In the genomic region with DNA sequence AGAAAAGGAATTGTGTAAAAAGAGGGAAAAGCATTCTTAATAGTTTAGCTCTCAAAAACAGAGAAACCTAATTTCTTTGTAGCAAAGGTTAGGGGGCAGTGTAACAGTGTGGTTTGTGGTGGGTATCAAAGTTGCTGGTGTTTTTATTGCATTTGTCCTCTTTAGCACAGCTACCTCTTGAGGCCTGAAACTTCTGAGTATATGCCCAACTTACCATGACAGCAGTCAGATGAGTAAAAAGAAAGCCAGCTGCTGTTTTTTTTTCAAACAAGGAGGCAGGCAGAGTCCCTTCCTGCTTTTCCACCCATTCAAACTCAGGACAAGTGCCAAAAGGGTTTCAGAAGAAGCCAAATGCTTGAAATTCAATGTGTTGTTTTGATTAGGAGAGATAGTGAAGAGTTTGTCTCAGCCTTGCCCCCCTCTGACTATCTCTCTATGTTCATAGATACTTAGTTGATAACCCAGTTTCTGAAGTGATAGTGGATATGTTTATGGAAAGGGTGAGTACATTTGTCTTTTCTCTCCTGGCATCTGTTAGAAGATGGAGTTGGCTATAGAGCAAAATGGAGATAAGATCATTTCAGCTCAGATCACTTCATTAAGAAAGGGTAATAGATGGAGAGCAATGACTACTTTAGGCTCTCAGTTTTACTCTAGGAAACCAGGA, we compare ENCODE assay signal across 13 cellular contexts. TPM values are rescaled to one million over a fixed set of nuclear protein-coding genes. Genes with fewer than 3 reads are reported as not detected.
DNase-seq lines count a peak whose midpoint lies in the region; ATAC-seq, FAIRE-seq and TF ChIP-seq lines count a peak whose summit lies in the region.
"Had no signal": no experiment of that assay in that cellular context is flagged by ENCODE, and none has a peak within 500 bp of the region (broad histone marks: within the 10 kb centered on the region; RNA-seq: fewer than 3 reads in every experiment).

No MANE protein-coding gene starts in this region.

- peak; percentile 60 for ATAC-seq in activated naive CD8-positive, alpha-beta T cell treated with anti-CD3 and anti-CD28 coated beads, Interleukin-2, amount 50 U/mL, for 24 hours
- no peak for ATAC-seq in stimulated activated memory B cell treated with anti-CD40 and anti-IgM and Interleukin-4, amounts not matched to agents 10 μg/mL and 1 μg/mL and 100 μg/mL, for 72 hours
- ATAC-seq in HG02938 (IDR thresholded peaks at IDR 0.05; ENCODE audit: unreplicated experiment), result no peak

- no peaks in the 10 kb centered on the region for H3K36me3 ChIP-seq in A673 (ENCODE audit: insufficient read depth, low read length, poor library complexity, severe bottlenecking)
- H3K36me3 ChIP-seq: pancreas had no signal

- BruUV-seq in A673 (replicated peaks; lab: Mats Ljungman, UMichigan), result no TSS peak

- no peak for DNase-seq in A673 (ENCODE audit: low spot score)
- DNase-seq in GM12891 (ENCODE audit: insufficient read length, low spot score), result no peak
- DNase-seq in activated naive CD8-positive, alpha-beta T cell treated with anti-CD3 and anti-CD28 coated beads, Interleukin-2, amount 50 U/mL, for 24 hours, result no peak
- DNase-seq in medulla oblongata (ENCODE audit: extremely low spot score), result peak; percentile 15
- no peak for DNase-seq in KG1 (lab: John Stamatoyannopoulos, UW)
- no peak for DNase-seq in NCI-H2029 (lab: John Stamatoyannopoulos, UW)
- DNase-seq: activated CD8-positive, alpha-beta memory T cell treated with anti-CD3 and anti-CD28 coated beads for 24 hours; COR-L47; pancreas had no signal

- no peak overlapping the region for H3K4me3 ChIP-seq in A673 (ENCODE audit: low read depth, low read length, poor library complexity, severe bottlenecking)
- H3K4me3 ChIP-seq: coronary artery, HAP-1, pancreas had no signal

- TF ChIP-seq CTCF in A673 (conservative IDR thresholded peaks at IDR 0.05; ENCODE audit: low read depth, low read length), result no peak

- peaks cover 23% of the 10 kb centered on the region for H3K36me3 Mint-ChIP-seq in activated naive CD8-positive, alpha-beta T cell treated with anti-CD3 and anti-CD28 coated beads, Interleukin-2, amount 50 U/mL, for 24 hours (ENCODE audit: low read depth)
- peaks cover 26% of the 10 kb centered on the region for H3K36me3 Mint-ChIP-seq in stimulated activated memory B cell treated with anti-CD40 and anti-IgM and Interleukin-4, amounts not matched to agents 10 μg/mL and 1 μg/mL and 100 μg/mL, for 72 hours

- CTCF ChIA-PET in A673 (lab: Charles Lee), result no interaction called here

- TF ChIP-seq POLR2A in GM12891 (IDR thresholded peaks at IDR 0.05; ENCODE audit: low read depth, low read length), result no peak

- intact Hi-C loops in A673 (cut with micrococcal nuclease; ENCODE audit: unreplicated experiment), result no loop called here

- H3K4me1 ChIP-seq in A673 (ENCODE audit: insufficient read depth, low read length, poor library complexity, severe bottlenecking), result peaks cover 12% of the 10 kb centered on the region
- H3K4me1 ChIP-seq: HAP-1 had no signal

- H3K9me3 ChIP-seq in A673 (ENCODE audit: low read depth, low read length, poor library complexity, severe bottlenecking), result no peaks in the 10 kb centered on the region
- H3K9me3 ChIP-seq: HAP-1, pancreas had no signal

- H3K4me3 Mint-ChIP-seq in activated naive CD8-positive, alpha-beta T cell treated with anti-CD3 and anti-CD28 coated beads, Interleukin-2, amount 50 U/mL, for 24 hours, result peak overlapping the region; percentile 55
- no peak overlapping the region for H3K4me3 Mint-ChIP-seq in stimulated activated memory B cell treated with anti-CD40 and anti-IgM and Interleukin-4, amounts not matched to agents 10 μg/mL and 1 μg/mL and 100 μg/mL, for 72 hours

- H3K27ac Mint-ChIP-seq in activated naive CD8-positive, alpha-beta T cell treated with anti-CD3 and anti-CD28 coated beads, Interleukin-2, amount 50 U/mL, for 24 hours, result peak overlapping the region; percentile 94
- no peak overlapping the region for H3K27ac Mint-ChIP-seq in stimulated activated memory B cell treated with anti-CD40 and anti-IgM and Interleukin-4, amounts not matched to agents 10 μg/mL and 1 μg/mL and 100 μg/mL, for 72 hours

- POLR2A ChIA-PET in A673 (lab: Charles Lee; ENCODE audit: low non-redundant PET), result no interaction called here

- H3K27me3 Mint-ChIP-seq in activated naive CD8-positive, alpha-beta T cell treated with anti-CD3 and anti-CD28 coated beads, Interleukin-2, amount 50 U/mL, for 24 hours, result no peaks in the 10 kb centered on the region
- H3K27me3 Mint-ChIP-seq in stimulated activated memory B cell treated with anti-CD40 and anti-IgM and Interleukin-4, amounts not matched to agents 10 μg/mL and 1 μg/mL and 100 μg/mL, for 72 hours, result no peaks in the 10 kb centered on the region

- FAIRE-seq in GM12891 (lab: Jason Lieb, UNC), result peak; percentile 59
- FAIRE-seq: pancreas had no signal

- H3K9me3 Mint-ChIP-seq in activated naive CD8-positive, alpha-beta T cell treated with anti-CD3 and anti-CD28 coated beads, Interleukin-2, amount 50 U/mL, for 24 hours, result no peaks in the 10 kb centered on the region
- H3K9me3 Mint-ChIP-seq in stimulated activated memory B cell treated with anti-CD40 and anti-IgM and Interleukin-4, amounts not matched to agents 10 μg/mL and 1 μg/mL and 100 μg/mL, for 72 hours, result no peaks in the 10 kb centered on the region

- H3K27ac ChIP-seq in A673 (ENCODE audit: low read depth, low read length, poor library complexity, severe bottlenecking), result peak overlapping the region; percentile 2
- H3K27ac ChIP-seq: pancreas had no signal

- no peaks in the 10 kb centered on the region for H3K27me3 ChIP-seq in A673 (replicated peaks; ENCODE audit: insufficient read depth, low read depth, low read length, poor library complexity)
- H3K27me3 ChIP-seq: pancreas had no signal

- peaks cover 60% of the 10 kb centered on the region for H3K4me1 Mint-ChIP-seq in activated naive CD8-positive, alpha-beta T cell treated with anti-CD3 and anti-CD28 coated beads, Interleukin-2, amount 50 U/mL, for 24 hours
- H3K4me1 Mint-ChIP-seq in stimulated activated memory B cell treated with anti-CD40 and anti-IgM and Interleukin-4, amounts not matched to agents 10 μg/mL and 1 μg/mL and 100 μg/mL, for 72 hours, result peaks cover 38% of the 10 kb centered on the region

TF ChIP-seq in GM12891, 5 proteins besides CTCF, POLR2A, EP300 and RAD21:
- no peak for TF ChIP-seq POLR2AphosphoS5 (IDR thresholded peaks at IDR 0.05; ENCODE audit: low read depth, low read length)
TF ChIP-seq in GM12891: peak in this region for 0.

RNA-seq across cellular contexts. Expression of a gene that starts 23.1 kb away (rescaled TPM):
- 48.4 and 50.0 TPM in 2 replicates for total RNA-seq in A673 (2021)
- polyA plus RNA-seq in GM12891 (2012; ENCODE audit: low read depth, missing spikeins), result 22.7 TPM

RNA-seq across cellular contexts. Expression of a gene that starts 27.2 kb away (rescaled TPM):
- not detected in 2 replicates for total RNA-seq in A673 (2021)
- not detected for polyA plus RNA-seq in GM12891 (2012; ENCODE audit: low read depth, missing spikeins)
- total RNA-seq: pancreas had no signal
- polyA plus RNA-seq: pancreas had no signal

RNA-seq across cellular contexts. Expression of a gene that starts 42.4 kb away (rescaled TPM):
- total RNA-seq in A673 (2021), result 0.44 TPM in 1 of 2 replicates, not detected in the other
- 0.06 TPM for polyA plus RNA-seq in GM12891 (2012; ENCODE audit: low read depth, missing spikeins)
- total RNA-seq: pancreas had no signal
